ENCODE assay signal across 10 cellular contexts in genomic region chr10:59019603-59020002, GRCh38.
DNase-seq lines count a peak whose midpoint lies in the region; ATAC-seq, FAIRE-seq and TF ChIP-seq lines count a peak whose summit lies in the region.
"Had no signal": no experiment of that assay in that cellular context is flagged by ENCODE, and none has a peak within 500 bp of the region (broad histone marks: within the 10 kb centered on the region; RNA-seq: fewer than 3 reads in every experiment).

No MANE protein-coding gene starts in this region.

- no peak overlapping the region for H2AK5ac ChIP-seq in H1 (ENCODE audit: low read depth, low read length)

- no peaks in the 10 kb centered on the region; the same call in 1 of the 2 replicates for H3K27me3 Mint-ChIP-seq in WTC11 (ENCODE audit: low read depth)
- H3K27me3 Mint-ChIP-seq: activated B cell treated with CpG ODN at 0.5 μM for 24 hours had no signal

- TF ChIP-seq EP300 in H1 (IDR thresholded peaks at IDR 0.05; ENCODE audit: borderline replicate concordance in 1 of 2, low read depth in 2 of 2, low read length in 2 of 2), result no peak

- H3K4me1 Mint-ChIP-seq in WTC11, result peaks cover 6% of the 10 kb centered on the region
- H3K4me1 Mint-ChIP-seq: activated B cell treated with CpG ODN at 0.5 μM for 24 hours; stimulated activated naive CD8-positive, alpha-beta T cell treated with anti-CD3 and anti-CD28 coated beads, Interleukin-15, amount 100 ng/mL, for 72 hours had no signal

- no peak overlapping the region for H3K18ac ChIP-seq in H1 (ENCODE audit: extremely low read depth, low read length)

- POLR2A ChIA-PET in WTC11 (lab: Charles Lee) (no interaction called here), H1 (lab: Charles Lee; ENCODE audit: partially characterized antibody) (no interaction called here)

- no peaks in the 10 kb centered on the region for H3K79me1 ChIP-seq in H1 (ENCODE audit: low read depth, low read length)

- TF ChIP-seq CTCF in WTC11 (IDR thresholded peaks at IDR 0.05), result no peak
- TF ChIP-seq CTCF in H1 (IDR thresholded peaks at IDR 0.05; ENCODE audit: control extremely low read depth in 1 of 3, insufficient read depth in 1 of 3, low read depth in 1 of 3, low read length in 3 of 3), result no peak
- TF ChIP-seq CTCF in tibial artery (IDR thresholded peaks at IDR 0.05), result no peak
- no peak for TF ChIP-seq CTCF in mucosa of descending colon (IDR thresholded peaks at IDR 0.05)

- H2BK120ac ChIP-seq in H1 (replicated peaks; ENCODE audit: low read depth, low read length), result no peak overlapping the region

- ATAC-seq in WTC11, result no peak
- no peak for ATAC-seq in GM18907 (IDR thresholded peaks at IDR 0.05; ENCODE audit: unreplicated experiment)
- ATAC-seq in mucosa of descending colon, result no peak
- ATAC-seq: stimulated activated naive CD8-positive, alpha-beta T cell treated with anti-CD3 and anti-CD28 coated beads, Interleukin-15, amount 100 ng/mL, for 72 hours had no signal

- H3K36me3 ChIP-seq in H1 (ENCODE audit: control insufficient read depth in 2 of 4, insufficient read depth in 4 of 4, low read length in 3 of 4) (no peaks in the 10 kb centered on the region), tibial artery (no peaks in the 10 kb centered on the region), mucosa of descending colon (ENCODE audit: low read depth) (no peaks in the 10 kb centered on the region)

- intact Hi-C loops in tibial artery (cut with DNase I; ENCODE audit: low total_unique reads) (no loop called here), mucosa of descending colon (cut with DNase I, micrococcal nuclease) (no loop called here)

- H3K4me3 Mint-ChIP-seq in WTC11, result no peak overlapping the region
- H3K4me3 Mint-ChIP-seq: activated B cell treated with CpG ODN at 0.5 μM for 24 hours; stimulated activated naive CD8-positive, alpha-beta T cell treated with anti-CD3 and anti-CD28 coated beads, Interleukin-15, amount 100 ng/mL, for 72 hours had no signal

- no peaks in the 10 kb centered on the region for H4K20me1 ChIP-seq in H1 (replicated peaks in 1 of 2; ENCODE audit: control insufficient read depth in 1 of 2, insufficient read depth in 2 of 2, low read length in 2 of 2)

- H3K9me3 ChIP-seq in H1 (ENCODE audit: insufficient read depth in 2 of 2, low read depth in 1 of 2, low read length in 1 of 2) (no peaks in the 10 kb centered on the region), tibial artery (no peaks in the 10 kb centered on the region), mucosa of descending colon (no peaks in the 10 kb centered on the region)

- H3K14ac ChIP-seq in H1 (ENCODE audit: insufficient read length), result no peak overlapping the region

- H4K8ac ChIP-seq in H1 (ENCODE audit: extremely low read depth, insufficient read depth, low read length), result no peak overlapping the region

- H3K4me3 ChIP-seq in H1 (ENCODE audit: extremely low read depth in 1 of 4, insufficient read depth in 2 of 4, low read depth in 3 of 4, low read length in 4 of 4) (no peak overlapping the region), tibial artery (peak overlapping the region; percentile 6 to 11), mucosa of descending colon (no peak overlapping the region)

- CTCF ChIA-PET in WTC11 (lab: Charles Lee), result no interaction called here
- CTCF ChIA-PET in H1 (lab: Charles Lee; ENCODE audit: partially characterized antibody), result no interaction called here

- no peak overlapping the region for H2AFZ ChIP-seq in H1 (ENCODE audit: low read length)

- no peak overlapping the region for H2BK15ac ChIP-seq in H1 (ENCODE audit: low read length)

- no peak overlapping the region for H4K5ac ChIP-seq in H1 (ENCODE audit: insufficient read length, low read depth, low read length)

- H2BK5ac ChIP-seq in H1 (ENCODE audit: low read depth, low read length), result no peak overlapping the region

- DNase-seq in WTC11 (ENCODE audit: low spot score), result no peak
- DNase-seq in H1 (ENCODE audit: low read depth in 1 of 2, low spot score in 2 of 2), result no peak
- DNase-seq in midbrain (lab: John Stamatoyannopoulos, UW), result peak; percentile 69
- DNase-seq in tibial artery, result no peak
- DNase-seq in mucosa of descending colon, result no peak
- no peak for DNase-seq in NCI-H2171 (lab: John Stamatoyannopoulos, UW)
- DNase-seq: activated B cell treated with CpG ODN at 0.5 μM for 24 hours; activated T-cell treated with anti-CD3 and anti-CD28 coated beads for 4 hours; stimulated activated naive CD8-positive, alpha-beta T cell treated with anti-CD3 and anti-CD28 coated beads, Interleukin-15, amount 100 ng/mL, for 72 hours had no signal

- no peak overlapping the region for H2BK20ac ChIP-seq in H1 (ENCODE audit: low read length)

- no peaks in the 10 kb centered on the region for H3K79me2 ChIP-seq in H1 (ENCODE audit: control insufficient read depth in 1 of 2, insufficient read depth in 2 of 2, low read length in 2 of 2)

- TF ChIP-seq RAD21 in H1 (IDR thresholded peaks at IDR 0.05 in 1 of 2, conservative IDR thresholded peaks at IDR 0.05 in 1 of 2; ENCODE audit: low read depth in 2 of 2, low read length in 2 of 2), result no peak

- H3K23ac ChIP-seq in H1 (ENCODE audit: insufficient read length), result no peak overlapping the region

- H3K36me3 Mint-ChIP-seq in WTC11, result no peaks in the 10 kb centered on the region

- no peak for TF ChIP-seq POLR2A in H1 (IDR thresholded peaks at IDR 0.05; ENCODE audit: control extremely low read depth in 1 of 2, low read depth in 2 of 2, low read length in 2 of 2)

- H3K9ac ChIP-seq in H1 (replicated peaks in 1 of 4; ENCODE audit: extremely low read depth in 1 of 4, low read depth in 3 of 4, low read length in 3 of 4), result no peak overlapping the region

- H3K23me2 ChIP-seq in H1 (ENCODE audit: low read depth, low read length), result no peaks in the 10 kb centered on the region

- no peak overlapping the region for H2BK12ac ChIP-seq in H1 (ENCODE audit: low read depth, low read length)

- no peak overlapping the region for H3K4me2 ChIP-seq in H1 (ENCODE audit: insufficient read depth in 1 of 2, low read depth in 2 of 2, low read length in 2 of 2)

- no peak overlapping the region for H3K27ac Mint-ChIP-seq in WTC11
- H3K27ac Mint-ChIP-seq: activated B cell treated with CpG ODN at 0.5 μM for 24 hours; stimulated activated naive CD8-positive, alpha-beta T cell treated with anti-CD3 and anti-CD28 coated beads, Interleukin-15, amount 100 ng/mL, for 72 hours had no signal

- H3K27me3 ChIP-seq in H1 (replicated peaks in 1 of 4; ENCODE audit: control insufficient read depth in 3 of 4, extremely low read depth in 1 of 4, insufficient read depth in 3 of 4, low read length in 3 of 4) (no peaks in the 10 kb centered on the region), tibial artery (no peaks in the 10 kb centered on the region)

- H4K91ac ChIP-seq in H1 (replicated peaks; ENCODE audit: insufficient read length, low read length), result no peak overlapping the region

- H3K9me3 Mint-ChIP-seq in WTC11, result no peaks in the 10 kb centered on the region
- H3K9me3 Mint-ChIP-seq: activated B cell treated with CpG ODN at 0.5 μM for 24 hours; stimulated activated naive CD8-positive, alpha-beta T cell treated with anti-CD3 and anti-CD28 coated beads, Interleukin-15, amount 100 ng/mL, for 72 hours had no signal

- H3K56ac ChIP-seq in H1 (replicated peaks; ENCODE audit: insufficient read length, low read depth, low read length), result no peak overlapping the region

- H3K4ac ChIP-seq in H1 (replicated peaks; ENCODE audit: insufficient read length, low read depth, low read length), result no peak overlapping the region

- H3K27ac ChIP-seq in H1 (ENCODE audit: low read depth, low read length) (no peak overlapping the region), tibial artery (peak overlapping the region; percentile 53 to 70)

- H3K4me1 ChIP-seq in H1 (replicated peaks in 1 of 4; ENCODE audit: control insufficient read depth in 3 of 4, insufficient read depth in 4 of 4, low read length in 3 of 4) (peaks cover 0 to 5% (median 0%) of the 10 kb centered on the region in 4 experiments; a peak in 1 of 7 replicates), tibial artery (peaks cover 0 to 24% (median 3%) of the 10 kb centered on the region in 4 donors), mucosa of descending colon (ENCODE audit: low read depth) (no peaks in the 10 kb centered on the region)

- FAIRE-seq in H1 (lab: Jason Lieb, UNC), result no peak

- 61% methylated on average over 3 of the region's 3 CpGs; no CpG with 5 or more reads in 1 of the 2 experiments for WGBS in H1 (ENCODE audit: extremely low coverage in 1 of 2, insufficient coverage in 1 of 2, insufficient read length in 1 of 2, insufficient replicate concordance in 2 of 2, low coverage in 1 of 2, low lambda C conversion rate in 2 of 2, missing lambda C conversion rate in 1 of 2), 2 experiments

TF ChIP-seq in WTC11, 78 proteins besides CTCF, POLR2A, EP300 and RAD21 (continues in another document):
- TF ChIP-seq TCF7 (CRISPR knock-in tag; IDR thresholded peaks at IDR 0.05; ENCODE audit: low read depth), result no peak

TF ChIP-seq in H1, 55 proteins besides CTCF, POLR2A, EP300 and RAD21:
- no peak for TF ChIP-seq KDM4A (IDR thresholded peaks at IDR 0.05; ENCODE audit: low read depth, low read length, severe bottlenecking)
- TF ChIP-seq CHD1 (IDR thresholded peaks at IDR 0.05; ENCODE audit: low read depth, low read length), result no peak
- no peak for TF ChIP-seq CHD2 (IDR thresholded peaks at IDR 0.05; ENCODE audit: low read length)
- TF ChIP-seq CREB1 (IDR thresholded peaks at IDR 0.05), result no peak
- TF ChIP-seq SP1 (IDR thresholded peaks at IDR 0.05; ENCODE audit: low read depth, low read length), result peak; percentile 58; the same call in 1 of the 2 replicates

Comparison
In these comparisons a context has a peak if more than half of its experiments do, and no peak if none do; other contexts are left out.
1. H3K4me3 ChIP-seq: peak in tibial artery (2 of 2); none in H1 (0 of 4) and mucosa of descending colon (single experiment).
2. Of the 9 proteins assayed by ChIP-seq in both WTC11 and H1: peak only in WTC11: none; only in H1: SP1; in both: none; in neither: 8.